Comparison of ENCODE assay signal across 8 cellular contexts in genomic region chr14:24674204-24674970, GRCh38. TPM values are rescaled to one million over a fixed set of nuclear protein-coding genes. Genes with fewer than 3 reads are reported as not detected.
DNase-seq lines count a peak whose midpoint lies in the region; ATAC-seq and TF ChIP-seq lines count a peak whose summit lies in the region.

No MANE protein-coding gene starts in this region.

- H3K27me3 Mint-ChIP-seq in IgD-negative memory B cell: no peaks in the 10 kb centered on the region
- no peaks in the 10 kb centered on the region for H3K27me3 Mint-ChIP-seq in activated naive CD8-positive, alpha-beta T cell treated with anti-CD3 and anti-CD28 coated beads, Interleukin-2, amount 50 U/mL, for 24 hours

- H3K4me3 ChIP-seq in GM12864 (ENCODE audit: low read depth, low read length) (peak overlapping the region; percentile 25; the same call in 1 of the 2 replicates), right cardiac atrium (ENCODE audit: low read length) (no peak overlapping the region), testis (no peak overlapping the region)

- H3K9me3 ChIP-seq in right cardiac atrium (ENCODE audit: control insufficient read depth, low read length) (no peaks in the 10 kb centered on the region), testis (no peaks in the 10 kb centered on the region)

- H3K27ac Mint-ChIP-seq in IgD-negative memory B cell: peak overlapping the region; percentile 85 to 97 (median 89)
- H3K27ac Mint-ChIP-seq in activated naive CD8-positive, alpha-beta T cell treated with anti-CD3 and anti-CD28 coated beads, Interleukin-2, amount 50 U/mL, for 24 hours: peak overlapping the region; percentile 99

- H3K36me3 Mint-ChIP-seq in IgD-negative memory B cell: peaks cover 3% of the 10 kb centered on the region
- H3K36me3 Mint-ChIP-seq in activated naive CD8-positive, alpha-beta T cell treated with anti-CD3 and anti-CD28 coated beads, Interleukin-2, amount 50 U/mL, for 24 hours (ENCODE audit: low read depth): peaks cover 11% of the 10 kb centered on the region

- no peaks in the 10 kb centered on the region for H3K27me3 ChIP-seq in right cardiac atrium (ENCODE audit: control insufficient read depth, insufficient read depth)
- no peaks in the 10 kb centered on the region for H3K27me3 ChIP-seq in testis

- peaks cover 0 to 3% (median 2%) of the 10 kb centered on the region in 3 donors for H3K9me3 Mint-ChIP-seq in IgD-negative memory B cell
- H3K9me3 Mint-ChIP-seq in activated naive CD8-positive, alpha-beta T cell treated with anti-CD3 and anti-CD28 coated beads, Interleukin-2, amount 50 U/mL, for 24 hours: peaks cover 11% of the 10 kb centered on the region

- intact Hi-C loops in right cardiac atrium (cut with DNase I) (no loop called here), testis (cut with DNase I; ENCODE audit: low total_unique reads) (no loop called here)

- H3K4me3 Mint-ChIP-seq in IgD-negative memory B cell: peak overlapping the region; percentile 60 to 94 (median 82)
- peak overlapping the region; percentile 72 for H3K4me3 Mint-ChIP-seq in activated naive CD8-positive, alpha-beta T cell treated with anti-CD3 and anti-CD28 coated beads, Interleukin-2, amount 50 U/mL, for 24 hours

- H3K4me1 Mint-ChIP-seq in IgD-negative memory B cell: peaks cover 43 to 55% (median 52%) of the 10 kb centered on the region in 3 donors
- H3K4me1 Mint-ChIP-seq in activated naive CD8-positive, alpha-beta T cell treated with anti-CD3 and anti-CD28 coated beads, Interleukin-2, amount 50 U/mL, for 24 hours: peaks cover 99% of the 10 kb centered on the region

- 52% methylated on average over 5 of the region's 5 CpGs for WGBS in right cardiac atrium
- WGBS in testis, 2 donors: 44 to 50% methylated on average over 5 of the region's 5 CpGs

- no peaks in the 10 kb centered on the region for H3K36me3 ChIP-seq in testis (ENCODE audit: low read depth, missing control alignments)

- peak; percentile 47 for ATAC-seq in GM21447 (IDR thresholded peaks at IDR 0.05; ENCODE audit: unreplicated experiment)
- peak; percentile 47 for ATAC-seq in activated naive CD8-positive, alpha-beta T cell treated with anti-CD3 and anti-CD28 coated beads, Interleukin-2, amount 50 U/mL, for 24 hours
- no peak for ATAC-seq in right cardiac atrium

- H3K4me1 ChIP-seq in right cardiac atrium (ENCODE audit: control insufficient read depth, insufficient read depth, low read length): peaks cover 2% of the 10 kb centered on the region
- no peaks in the 10 kb centered on the region for H3K4me1 ChIP-seq in testis

- TF ChIP-seq CTCF in GM12864 (IDR thresholded peaks at IDR 0.05; ENCODE audit: low read depth, low read length, missing control alignments) (no peak), testis (IDR thresholded peaks at IDR 0.05) (no peak)

- no peak for TF ChIP-seq POLR2A in testis (IDR thresholded peaks at IDR 0.05)

- DNase-seq in GM12864 (ENCODE audit: low read depth) (peak; percentile 66), NCI-H1048 (lab: John Stamatoyannopoulos, UW) (no peak), COLO829 (ENCODE audit: low spot score) (no peak), right cardiac atrium (no peak), testis (no peak)
- peak; percentile 60 for DNase-seq in activated naive CD8-positive, alpha-beta T cell treated with anti-CD3 and anti-CD28 coated beads, Interleukin-2, amount 50 U/mL, for 24 hours

- H3K27ac ChIP-seq in right cardiac atrium (ENCODE audit: low read length) (no peak overlapping the region), testis (no peak overlapping the region)

RNA-seq across cellular contexts. Expression of gene GZMB, which starts 40.4 kb away (rescaled TPM):
- polyA plus RNA-seq in IgD-negative memory B cell (7.9 TPM), right cardiac atrium (0.95 TPM), testis (ENCODE audit: insufficient read depth, low read depth, low replicate concordance) (1.5 TPM)
- total RNA-seq in right cardiac atrium (under 1 TPM in 2 of 4 donors, not detected in 2; 0.38 to 0.71 TPM), testis (under 1 TPM in 1 of 2 donors, not detected in 1; 0.93 TPM)

Comparison
In these comparisons a context has a peak if more than half of its experiments do, and no peak if none do; other contexts are left out.
1. DNase-seq: peak in GM12864 (single experiment) and activated naive CD8-positive, alpha-beta T cell treated with anti-CD3 and anti-CD28 coated beads, Interleukin-2, amount 50 U/mL, for 24 hours (single experiment); none in NCI-H1048 (single experiment), COLO829 (single experiment), right cardiac atrium (0 of 3) and testis (single experiment).
2. ATAC-seq: peak in GM21447 (single experiment) and activated naive CD8-positive, alpha-beta T cell treated with anti-CD3 and anti-CD28 coated beads, Interleukin-2, amount 50 U/mL, for 24 hours (single experiment); none in right cardiac atrium (0 of 2).